In genomic region chr6:328184-328670, GRCh38 we compare ENCODE assay signal across 8 cellular contexts. TPM values are rescaled to one million over a fixed set of nuclear protein-coding genes. Genes with fewer than 3 reads are reported as not detected.
DNase-seq lines count a peak whose midpoint lies in the region; ATAC-seq and TF ChIP-seq lines count a peak whose summit lies in the region.

No MANE protein-coding gene starts in this region.

- no peaks in the 10 kb centered on the region for H3K36me3 Mint-ChIP-seq in activated CD4-positive, alpha-beta T cell treated with anti-CD3 and anti-CD28 coated beads, Interleukin-2, amount 10 ng/mL, durations not matched to agents 7 days and 5 days (ENCODE audit: low read depth)

- H3K4me2 ChIP-seq in BLaER1 treated with 17β-estradiol and CSF1 and Interleukin-3, amounts not matched to agents 10 nM and 100 nM: peak overlapping the region; percentile 44 to 76 (median 59)

- no peaks in the 10 kb centered on the region for H3K9me3 Mint-ChIP-seq in activated CD4-positive, alpha-beta T cell treated with anti-CD3 and anti-CD28 coated beads, Interleukin-2, amount 10 ng/mL, durations not matched to agents 7 days and 5 days

- no peaks in the 10 kb centered on the region for H3K27me3 Mint-ChIP-seq in activated CD4-positive, alpha-beta T cell treated with anti-CD3 and anti-CD28 coated beads, Interleukin-2, amount 10 ng/mL, durations not matched to agents 7 days and 5 days

- CTCF ChIA-PET in activated CD4-positive, alpha-beta T cell treated with anti-CD3 and anti-CD28 coated beads, Interleukin-2, amount 10 ng/mL, durations not matched to agents 7 days and 5 days (lab: Charles Lee): interaction anchor here (0.9 to 1.4 kb wide), 3 partner anchors 12 to 22 kb away, joined by 3 read pairs; no protein-coding TSS in a partner anchor

- no peak overlapping the region for H3K4me3 Mint-ChIP-seq in activated CD4-positive, alpha-beta T cell treated with anti-CD3 and anti-CD28 coated beads, Interleukin-2, amount 10 ng/mL, durations not matched to agents 7 days and 5 days

- POLR2A ChIA-PET in activated CD4-positive, alpha-beta T cell treated with anti-CD3 and anti-CD28 coated beads, Interleukin-2, amount 10 ng/mL, durations not matched to agents 7 days and 5 days (lab: Charles Lee): no interaction called here

- in situ Hi-C loops in brain microvascular endothelial cell (cut with HindIII; ENCODE audit: low pct_ligation_motif_present, low sequenced_read_pairs): no loop called here

- peak overlapping the region in 6 of 11 experiments; percentile 0 to 17 (median 4); a peak in 3 of 22 replicates for H3K9ac ChIP-seq in BLaER1 treated with 17β-estradiol and CSF1 and Interleukin-3, amounts not matched to agents 10 nM and 100 nM

- peak; percentile 86 for DNase-seq in brain microvascular endothelial cell
- no peak for DNase-seq in omental fat pad (ENCODE audit: low spot score)
- no peak for DNase-seq in NCI-H187 treated with DMSO at 0.1 percent for 48 hours (lab: John Stamatoyannopoulos, UW)
- no peak for DNase-seq in amygdala (lab: John Stamatoyannopoulos, UW)
- DNase-seq in activated CD4-positive, alpha-beta T cell treated with anti-CD3 and anti-CD28 coated beads, Interleukin-2, amount 10 ng/mL, durations not matched to agents 7 days and 5 days: no peak

- peak overlapping the region in 3 of 11 experiments; percentile 5 to 45 (median 45); a peak in 5 of 22 replicates for H3K27ac ChIP-seq in BLaER1 treated with 17β-estradiol and CSF1 and Interleukin-3, amounts not matched to agents 10 nM and 100 nM
- no peak overlapping the region for H3K27ac ChIP-seq in brain microvascular endothelial cell

- no peak for TF ChIP-seq CTCF in brain microvascular endothelial cell (IDR thresholded peaks at IDR 0.05; ENCODE audit: low read depth, low read length, missing control alignments)
- no peak for TF ChIP-seq CTCF in omental fat pad (IDR thresholded peaks at IDR 0.05)

- H3K4me3 ChIP-seq in BLaER1 treated with 17β-estradiol and CSF1 and Interleukin-3, amounts not matched to agents 10 nM and 100 nM: no peak overlapping the region
- H3K4me3 ChIP-seq in brain microvascular endothelial cell (ENCODE audit: low read depth, low read length): no peak overlapping the region

- H3K9me3 ChIP-seq in BLaER1 treated with 17β-estradiol and CSF1 and Interleukin-3, amounts not matched to agents 10 nM and 100 nM (replicated peaks in 1 of 11): no peaks in the 10 kb centered on the region

- H3K4me1 Mint-ChIP-seq in activated CD4-positive, alpha-beta T cell treated with anti-CD3 and anti-CD28 coated beads, Interleukin-2, amount 10 ng/mL, durations not matched to agents 7 days and 5 days: peaks cover under 1% of the 10 kb centered on the region

- H3K36me3 ChIP-seq in BLaER1 treated with 17β-estradiol and CSF1 and Interleukin-3, amounts not matched to agents 10 nM and 100 nM: peaks cover 0 to 27% (median 7%) of the 10 kb centered on the region in 11 experiments; a peak in 6 of 22 replicates
- H3K36me3 ChIP-seq in brain microvascular endothelial cell (replicated peaks): peaks cover 4% of the 10 kb centered on the region

- ATAC-seq in GM19351 (IDR thresholded peaks at IDR 0.05; ENCODE audit: unreplicated experiment) (peak; percentile 71), HG03196 (IDR thresholded peaks at IDR 0.05; ENCODE audit: unreplicated experiment) (peak; percentile 73), omental fat pad (ENCODE audit: low FRiP score) (peak; percentile 68)

- H3K27me3 ChIP-seq in BLaER1 treated with 17β-estradiol and CSF1 and Interleukin-3, amounts not matched to agents 10 nM and 100 nM: no peaks in the 10 kb centered on the region
- H3K27me3 ChIP-seq in brain microvascular endothelial cell (replicated peaks): no peaks in the 10 kb centered on the region

- H3K27ac Mint-ChIP-seq in activated CD4-positive, alpha-beta T cell treated with anti-CD3 and anti-CD28 coated beads, Interleukin-2, amount 10 ng/mL, durations not matched to agents 7 days and 5 days: no peak overlapping the region

- H4K20me1 ChIP-seq in BLaER1 treated with 17β-estradiol and CSF1 and Interleukin-3, amounts not matched to agents 10 nM and 100 nM: peaks cover 0 to 68% (median 33%) of the 10 kb centered on the region in 11 experiments; a peak in 17 of 22 replicates

- H3K4me1 ChIP-seq in BLaER1 treated with 17β-estradiol and CSF1 and Interleukin-3, amounts not matched to agents 10 nM and 100 nM: peaks cover 60 to 78% (median 73%) of the 10 kb centered on the region in 10 experiments

RNA-seq across cellular contexts. Expression of gene DUSP22, which starts 35.9 kb away (rescaled TPM):
- 10 to 100 TPM; 47.4 to 93.6 (median 65.4) TPM for total RNA-seq in omental fat pad
- 10 to 100 TPM; 35.3 to 36.7 TPM for total RNA-seq in activated CD4-positive, alpha-beta T cell treated with anti-CD3 and anti-CD28 coated beads, Interleukin-2, amount 10 ng/mL, durations not matched to agents 7 days and 5 days
